ENCODE assay signal across 2 cellular contexts in the genomic region with DNA sequence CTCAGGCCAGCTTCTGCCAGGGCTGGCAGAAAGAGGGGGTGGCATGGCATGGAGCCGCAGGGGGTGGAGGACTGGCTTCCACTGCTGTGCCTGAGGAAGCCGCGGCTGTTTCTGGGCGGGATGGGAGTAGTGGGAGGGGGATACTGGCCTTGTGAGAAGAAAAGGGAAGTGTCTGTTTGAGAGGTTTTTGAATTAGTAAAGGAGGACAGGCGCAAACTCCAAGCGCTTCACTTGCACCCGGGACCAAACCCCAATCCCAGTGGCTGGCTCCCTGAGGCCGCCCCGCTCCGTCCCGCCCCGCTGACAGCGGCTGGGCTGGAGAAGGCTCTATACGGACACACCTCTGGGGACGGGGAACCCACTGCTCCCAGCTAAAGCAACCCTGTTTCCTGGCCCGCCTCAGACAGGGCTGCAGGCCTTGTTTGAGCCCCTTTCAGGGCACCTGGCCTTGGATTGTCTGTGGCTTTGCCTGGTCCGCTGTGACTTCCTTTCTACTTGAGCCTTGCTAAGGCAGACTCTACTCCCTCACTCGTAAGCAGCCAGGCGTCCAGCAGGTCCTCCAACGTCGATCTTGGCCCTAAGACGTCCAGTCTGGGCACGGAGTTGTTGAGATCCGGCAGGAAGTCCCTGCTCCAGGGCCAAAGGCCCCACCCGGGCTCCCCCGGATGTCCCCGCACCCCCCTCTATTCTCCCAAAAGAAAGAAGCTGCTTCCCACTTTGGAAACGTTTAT.
TF ChIP-seq lines count a peak whose summit lies in the region.

No MANE protein-coding gene starts in this region.

TF ChIP-seq in SK-N-SH, 30 proteins besides CTCF, POLR2A, EP300 and RAD21 (continued from another document):
- TF ChIP-seq, protein P1, sequence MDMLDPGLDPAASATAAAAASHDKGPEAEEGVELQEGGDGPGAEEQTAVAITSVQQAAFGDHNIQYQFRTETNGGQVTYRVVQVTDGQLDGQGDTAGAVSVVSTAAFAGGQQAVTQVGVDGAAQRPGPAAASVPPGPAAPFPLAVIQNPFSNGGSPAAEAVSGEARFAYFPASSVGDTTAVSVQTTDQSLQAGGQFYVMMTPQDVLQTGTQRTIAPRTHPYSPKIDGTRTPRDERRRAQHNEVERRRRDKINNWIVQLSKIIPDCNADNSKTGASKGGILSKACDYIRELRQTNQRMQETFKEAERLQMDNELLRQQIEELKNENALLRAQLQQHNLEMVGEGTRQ (IDR thresholded peaks at IDR 0.05; ENCODE audit: borderline replicate concordance, low read depth, low read length), result no peak
- TF ChIP-seq SIN3A (IDR thresholded peaks at IDR 0.05; ENCODE audit: borderline replicate concordance, low read depth, low read length), result no peak

TF ChIP-seq in SK-N-SH treated with all-trans-retinoic acid at 6 μM for 48 hours, 23 proteins besides CTCF, POLR2A, EP300 and RAD21 (continued from another document):
- TF ChIP-seq TSHZ2 (CRISPR knock-in tag; IDR thresholded peaks at IDR 0.05), result no peak
- no peak for TF ChIP-seq RARB (CRISPR knock-in tag; IDR thresholded peaks at IDR 0.05)
- TF ChIP-seq, protein P2, sequence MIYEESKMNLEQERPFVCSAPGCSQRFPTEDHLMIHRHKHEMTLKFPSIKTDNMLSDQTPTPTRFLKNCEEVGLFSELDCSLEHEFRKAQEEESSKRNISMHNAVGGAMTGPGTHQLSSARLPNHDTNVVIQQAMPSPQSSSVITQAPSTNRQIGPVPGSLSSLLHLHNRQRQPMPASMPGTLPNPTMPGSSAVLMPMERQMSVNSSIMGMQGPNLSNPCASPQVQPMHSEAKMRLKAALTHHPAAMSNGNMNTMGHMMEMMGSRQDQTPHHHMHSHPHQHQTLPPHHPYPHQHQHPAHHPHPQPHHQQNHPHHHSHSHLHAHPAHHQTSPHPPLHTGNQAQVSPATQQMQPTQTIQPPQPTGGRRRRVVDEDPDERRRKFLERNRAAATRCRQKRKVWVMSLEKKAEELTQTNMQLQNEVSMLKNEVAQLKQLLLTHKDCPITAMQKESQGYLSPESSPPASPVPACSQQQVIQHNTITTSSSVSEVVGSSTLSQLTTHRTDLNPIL (CRISPR knock-in tag; IDR thresholded peaks at IDR 0.05; ENCODE audit: low read depth), result no peak
- TF ChIP-seq SNAI2 (CRISPR knock-in tag; IDR thresholded peaks at IDR 0.05), result no peak
- no peak for TF ChIP-seq ZC3H10 (CRISPR knock-in tag; IDR thresholded peaks at IDR 0.05)
- no peak for TF ChIP-seq TCF4 (CRISPR knock-in tag; IDR thresholded peaks at IDR 0.05; ENCODE audit: borderline replicate concordance)
- no peak for TF ChIP-seq ISL1 (CRISPR knock-in tag; IDR thresholded peaks at IDR 0.05)
- no peak for TF ChIP-seq TOX (CRISPR knock-in tag; IDR thresholded peaks at IDR 0.05; ENCODE audit: borderline replicate concordance)
- TF ChIP-seq ZFP3 (CRISPR knock-in tag; IDR thresholded peaks at IDR 0.05), result no peak
- no peak for TF ChIP-seq GLIS3 (CRISPR knock-in tag; IDR thresholded peaks at IDR 0.05)
